Comparison of ENCODE assay signal across 9 cellular contexts in the genomic region with DNA sequence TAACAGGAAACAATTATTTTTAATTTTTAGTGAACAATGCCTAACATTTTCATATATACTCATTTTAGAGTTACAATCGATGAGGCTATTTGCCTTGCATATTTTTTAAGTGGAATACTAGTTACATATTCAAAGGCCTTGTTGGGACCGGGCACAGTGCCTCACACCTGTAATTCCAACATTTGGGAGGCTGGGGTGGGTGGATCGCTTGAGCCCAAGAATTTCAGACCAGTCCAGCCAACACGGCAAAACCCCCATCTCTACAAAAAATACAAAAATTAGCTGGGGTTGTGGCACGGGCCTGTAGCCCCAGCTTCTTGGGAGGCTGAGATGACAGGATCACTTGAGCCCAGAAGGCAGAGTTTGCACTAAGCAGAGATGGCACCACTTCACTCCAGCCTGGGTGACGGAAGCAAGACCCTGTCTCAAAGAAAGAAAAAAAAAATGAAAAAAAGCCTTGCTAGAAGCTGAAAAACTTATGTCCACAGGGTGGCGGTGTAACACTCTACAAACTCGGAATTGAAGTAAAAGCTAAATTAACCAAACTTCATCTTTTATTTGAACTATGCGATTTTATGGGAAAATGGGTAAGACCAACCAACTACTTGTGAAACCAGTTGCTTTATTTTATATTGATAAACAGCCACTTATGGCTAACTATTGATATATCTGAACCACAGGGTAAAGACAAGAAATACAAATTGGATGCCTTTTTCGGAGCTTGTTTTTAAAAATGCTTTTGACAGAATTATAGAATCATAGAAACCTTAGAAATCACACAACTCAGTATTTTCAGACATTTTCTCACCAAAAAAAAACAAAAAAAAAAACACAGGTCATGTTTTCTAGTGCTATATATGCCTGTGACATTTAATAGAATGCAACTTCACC. TPM values are rescaled to one million over a fixed set of nuclear protein-coding genes. Genes with fewer than 3 reads are reported as not detected.
DNase-seq lines count a peak whose midpoint lies in the region; ATAC-seq and TF ChIP-seq lines count a peak whose summit lies in the region.
"Had no signal": no experiment of that assay in that cellular context is flagged by ENCODE, and none has a peak within 500 bp of the region (broad histone marks: within the 10 kb centered on the region; RNA-seq: fewer than 3 reads in every experiment).

No MANE protein-coding gene starts in this region.

- H3K4me1 Mint-ChIP-seq in H9 = peaks cover 12 to 17% of the 10 kb centered on the region in 2 experiments
- H3K4me1 Mint-ChIP-seq in mesothelial cell of epicardium = peaks cover 35% of the 10 kb centered on the region
- no peaks in the 10 kb centered on the region for H3K4me1 Mint-ChIP-seq in stimulated activated naive B cell treated with anti-CD40 and anti-IgM and Interleukin-4, amounts not matched to agents 10 μg/mL and 1 μg/mL and 100 μg/mL, for 72 hours

- H3K36me3 ChIP-seq in BJ (ENCODE audit: control insufficient read depth, insufficient read depth, low read length) = no peaks in the 10 kb centered on the region

- no peaks in the 10 kb centered on the region for H3K27me3 ChIP-seq in BJ (ENCODE audit: control insufficient read depth, insufficient read depth, low read length)
- no peaks in the 10 kb centered on the region for H3K27me3 ChIP-seq in H9 (ENCODE audit: insufficient read depth, low read length)

- H2BK12ac ChIP-seq in H9 (ENCODE audit: insufficient read length, low read depth, low read length) = no peak overlapping the region

- H3K4me1 ChIP-seq in H9 (ENCODE audit: insufficient read depth, low read length) = no peaks in the 10 kb centered on the region

- no peak overlapping the region for H2BK20ac ChIP-seq in H9 (ENCODE audit: low read depth, low read length, poor library complexity, severe bottlenecking)

- no peak overlapping the region for H3K4me3 Mint-ChIP-seq in H9
- peak overlapping the region; percentile 33 for H3K4me3 Mint-ChIP-seq in mesothelial cell of epicardium
- H3K4me3 Mint-ChIP-seq in stimulated activated naive B cell treated with anti-CD40 and anti-IgM and Interleukin-4, amounts not matched to agents 10 μg/mL and 1 μg/mL and 100 μg/mL, for 72 hours = no peak overlapping the region

- TF ChIP-seq CTCF in BJ (IDR thresholded peaks at IDR 0.05; ENCODE audit: insufficient read depth, low read depth, low read length) (peak; percentile 61), H9 (conservative IDR thresholded peaks at IDR 0.05) (peak; percentile 89), mesothelial cell of epicardium (IDR thresholded peaks at IDR 0.05; ENCODE audit: unreplicated experiment) (peak; percentile 90)

- no peak overlapping the region for H2AFZ ChIP-seq in H9 (ENCODE audit: low read length)

- POLR2A ChIA-PET in BJ (lab: Charles Lee) = interaction anchor here (0.6 kb wide), 1 partner anchor 105 kb away, joined by 15 read pairs; no protein-coding TSS in a partner anchor

- H2AK5ac ChIP-seq in H9 (ENCODE audit: insufficient read length, low read length) = no peak overlapping the region

- H3K23me2 ChIP-seq in H9 (ENCODE audit: insufficient read length, low read depth, low read length, poor library complexity, severe bottlenecking) = no peaks in the 10 kb centered on the region

- no peaks in the 10 kb centered on the region for H3K9me3 Mint-ChIP-seq in H9
- H3K9me3 Mint-ChIP-seq in mesothelial cell of epicardium = no peaks in the 10 kb centered on the region
- H3K9me3 Mint-ChIP-seq in stimulated activated naive B cell treated with anti-CD40 and anti-IgM and Interleukin-4, amounts not matched to agents 10 μg/mL and 1 μg/mL and 100 μg/mL, for 72 hours = no peaks in the 10 kb centered on the region

- ATAC-seq in stimulated activated naive B cell treated with anti-CD40 and anti-IgM and Interleukin-4, amounts not matched to agents 10 μg/mL and 1 μg/mL and 100 μg/mL, for 72 hours (replicated peaks) = no peak
- ATAC-seq in HG03280 (IDR thresholded peaks at IDR 0.05; ENCODE audit: unreplicated experiment) = no peak

- CTCF ChIA-PET in BJ (lab: Yijun Ruan, JAX) = interaction anchor here (0.6 to 7.0 kb wide), 39 partner anchors 9 to 256 kb away, joined by 3 to 110 read pairs (median 4); partner anchors contain the start of genes DCBLD1 and GOPC

- H3K79me2 ChIP-seq in H9 (ENCODE audit: insufficient read depth, low read length) = no peaks in the 10 kb centered on the region

- H3K56ac ChIP-seq in H9 (ENCODE audit: insufficient read length, low read depth, low read length) = no peak overlapping the region

- no peak overlapping the region for H4K91ac ChIP-seq in H9 (ENCODE audit: insufficient read length, low read depth, low read length)

- no peaks in the 10 kb centered on the region for H3K79me1 ChIP-seq in H9 (ENCODE audit: insufficient read depth, low read depth, low read length, poor library complexity, severe bottlenecking)

- no peak overlapping the region for H3K9ac ChIP-seq in H9 (ENCODE audit: extremely low read depth, insufficient read length, low read length)

- no peak overlapping the region for H4K8ac ChIP-seq in H9 (replicated peaks; ENCODE audit: insufficient read length, low read depth, low read length)

- H3K4me3 ChIP-seq in BJ (ENCODE audit: low read depth, low read length) = no peak overlapping the region

- no peak overlapping the region for H2BK120ac ChIP-seq in H9 (ENCODE audit: low read depth, low read length, poor library complexity, severe bottlenecking)

- no peak overlapping the region for H2BK15ac ChIP-seq in H9 (ENCODE audit: low read depth, low read length)

- H4K5ac ChIP-seq in H9 (ENCODE audit: insufficient read length, low read depth, low read length) = no peak overlapping the region

- H3K4ac ChIP-seq in H9 (ENCODE audit: low read depth, low read length) = no peak overlapping the region

- no peak overlapping the region for H2BK5ac ChIP-seq in H9 (ENCODE audit: insufficient read length, low read length)

- H3T11ph ChIP-seq in H9 (ENCODE audit: low read length) = no peak overlapping the region

- no peaks in the 10 kb centered on the region for H3K9me3 ChIP-seq in H9 (ENCODE audit: control insufficient read depth, low read depth, low read length)

- no CpG with 5 or more reads among the region's 10 CpGs for WGBS in H9 (ENCODE audit: extremely low coverage, insufficient read length, low lambda C conversion rate)

- H3K23ac ChIP-seq in H9 (ENCODE audit: insufficient read length, low read depth, low read length) = no peak overlapping the region

- H3K36me3 Mint-ChIP-seq in H9 (ENCODE audit: insufficient read depth in 1 of 3, low read depth in 3 of 3) (no peaks in the 10 kb centered on the region; a peak in 1 of 7 replicates), mesothelial cell of epicardium (no peaks in the 10 kb centered on the region)
- no peaks in the 10 kb centered on the region for H3K36me3 Mint-ChIP-seq in stimulated activated naive B cell treated with anti-CD40 and anti-IgM and Interleukin-4, amounts not matched to agents 10 μg/mL and 1 μg/mL and 100 μg/mL, for 72 hours

- H3K27me3 Mint-ChIP-seq in H9 (ENCODE audit: low read depth) (no peaks in the 10 kb centered on the region; the same call in 1 of the 2 replicates), mesothelial cell of epicardium (ENCODE audit: low read depth) (no peaks in the 10 kb centered on the region)
- peaks cover 26 to 38% of the 10 kb centered on the region in 2 donors for H3K27me3 Mint-ChIP-seq in stimulated activated naive B cell treated with anti-CD40 and anti-IgM and Interleukin-4, amounts not matched to agents 10 μg/mL and 1 μg/mL and 100 μg/mL, for 72 hours

- no peak overlapping the region for H3K14ac ChIP-seq in H9 (ENCODE audit: insufficient read depth, low read length)

- DNase-seq in BJ (ENCODE audit: low read depth) (no peak), H9 (peak; percentile 46), NCI-H446 (lab: John Stamatoyannopoulos, UW) (peak; percentile 12 to 58), ecto neural progenitor cell (ENCODE audit: low spot score) (peak; percentile 55), mesothelial cell of epicardium (ENCODE audit: low spot score in 2 of 2, unreplicated experiment in 2 of 2) (peak; percentile 25 to 69)
- peak; percentile 65 for DNase-seq in activated CD4-positive, alpha-beta T cell treated with anti-CD3 and anti-CD28 coated beads for 48 hours
- DNase-seq in stimulated activated naive B cell treated with anti-CD40 and anti-IgM and Interleukin-4, amounts not matched to agents 10 μg/mL and 1 μg/mL and 100 μg/mL, for 72 hours = peak; percentile 11

- H3K18ac ChIP-seq in H9 (ENCODE audit: insufficient read length, low read depth, low read length) = no peak overlapping the region

- H3K27ac ChIP-seq in H9 (ENCODE audit: insufficient read length, low read depth, low read length) = no peak overlapping the region

- H3K4me2 ChIP-seq in H9 (ENCODE audit: insufficient read depth, insufficient read length, low read length) = no peak overlapping the region

- no peaks in the 10 kb centered on the region for H4K20me1 ChIP-seq in H9 (ENCODE audit: control insufficient read depth, insufficient read depth, insufficient read length)

- H3K27ac Mint-ChIP-seq in H9 (peak overlapping the region in 1 of 3 experiments; percentile 78; a peak in 1 of 7 replicates), mesothelial cell of epicardium (peak overlapping the region; percentile 76)
- H3K27ac Mint-ChIP-seq in stimulated activated naive B cell treated with anti-CD40 and anti-IgM and Interleukin-4, amounts not matched to agents 10 μg/mL and 1 μg/mL and 100 μg/mL, for 72 hours = no peak overlapping the region

RNA-seq across cellular contexts. Expression of gene ROS1, which starts 24.1 kb away (rescaled TPM):
- 0.16 and 0.29 TPM in 2 replicates for polyA plus RNA-seq in BJ (2011; rRNA removed)
- polyA minus RNA-seq in BJ (2011; rRNA and poly(A)+ RNA removed) = 0.26 and 0.33 TPM in 2 replicates
- total RNA-seq in H9 (2021) (not detected in 2 replicates), mesothelial cell of epicardium (not detected in 3 replicates)
- total RNA-seq: urinary bladder had no signal
- polyA plus RNA-seq: urinary bladder had no signal

RNA-seq across cellular contexts. Expression of gene DCBLD1, which starts 32.7 kb away (rescaled TPM):
- polyA plus RNA-seq in BJ (2011; rRNA removed) = 30.1 and 42.1 TPM in 2 replicates
- 21.3 and 23.6 TPM in 2 replicates for polyA minus RNA-seq in BJ (2011; rRNA and poly(A)+ RNA removed)
- total RNA-seq in H9 (2021) (8.5 and 10.1 TPM in 2 replicates), mesothelial cell of epicardium (30.1 to 34.5 TPM (median 30.8 TPM) in 3 replicates)
